ENCODE assay signal across 18 cellular contexts in genomic region chr7:127620406-127621233, GRCh38. TPM values are rescaled to one million over a fixed set of nuclear protein-coding genes. Genes with fewer than 3 reads are reported as not detected.
DNase-seq lines count a peak whose midpoint lies in the region; ATAC-seq, FAIRE-seq and TF ChIP-seq lines count a peak whose summit lies in the region.
"Had no signal": no experiment of that assay in that cellular context is flagged by ENCODE, and none has a peak within 500 bp of the region (broad histone marks: within the 10 kb centered on the region; RNA-seq: fewer than 3 reads in every experiment).

No MANE protein-coding gene starts in this region.

- TF ChIP-seq EP300 in K562 (IDR thresholded peaks at IDR 0.05; ENCODE audit: low read length) = no peak

- H2AFZ ChIP-seq in K562 (ENCODE audit: low read depth, low read length) = no peak overlapping the region

- intact Hi-C loops in K562 (cut with micrococcal nuclease) = no loop called here

- H3K79me2 ChIP-seq in K562 (ENCODE audit: control insufficient read depth, insufficient read depth, low read length) = no peaks in the 10 kb centered on the region

- H3K9me3 Mint-ChIP-seq in nephron progenitor cell = peaks cover 8% of the 10 kb centered on the region
- H3K9me3 Mint-ChIP-seq: CD8-positive, alpha-beta T cell had no signal

- H3K9me1 ChIP-seq in K562 (ENCODE audit: control insufficient read depth, insufficient read depth, low read length) = no peaks in the 10 kb centered on the region

- H3K36me3 ChIP-seq in H7 (replicated peaks; ENCODE audit: control insufficient read depth, insufficient read depth, low read length) (no peaks in the 10 kb centered on the region), K562 (ENCODE audit: control insufficient read depth, insufficient read depth, low read length) (no peaks in the 10 kb centered on the region), brain microvascular endothelial cell (replicated peaks) (no peaks in the 10 kb centered on the region)
- H3K36me3 ChIP-seq: left lung, neutrophil had no signal

- H3K4me1 Mint-ChIP-seq in nephron progenitor cell = peaks cover 23% of the 10 kb centered on the region

- no peaks in the 10 kb centered on the region for H4K20me1 ChIP-seq in K562 (replicated peaks; ENCODE audit: control insufficient read depth, insufficient read depth, low read length)

- CTCF ChIA-PET in K562 (lab: Yijun Ruan, JAX; ENCODE audit: low intra/inter-chr PET ratio) = no interaction called here

- H3K9ac ChIP-seq in K562 (ENCODE audit: insufficient read depth in 1 of 2, low read depth in 2 of 2, low read length in 2 of 2) = no peak overlapping the region; a peak in 1 of 4 replicates

- H3K27ac ChIP-seq in K562 (ENCODE audit: extremely low read depth, low read depth, low read length) (no peak overlapping the region), brain microvascular endothelial cell (no peak overlapping the region)
- H3K27ac ChIP-seq: left lung, neutrophil, VCaP had no signal

- FAIRE-seq in K562 (lab: Jason Lieb, UNC) = no peak

- no TSS peak for BruUV-seq in K562 (replicated peaks; lab: Mats Ljungman, UMichigan)

- POLR2A ChIA-PET in K562 (lab: Yijun Ruan, JAX) = interaction anchor here (0.6 to 1.1 kb wide), 4 partner anchors 32 to 391 kb away, joined by 3 to 4 read pairs (median 3); partner anchors contain the start of gene ARF5

- TF ChIP-seq CTCF in K562 (IDR thresholded peaks at IDR 0.05 in 2 of 3, conservative IDR thresholded peaks at IDR 0.05 in 1 of 3; ENCODE audit: insufficient read depth in 2 of 3, low read depth in 1 of 3, low read length in 3 of 3) = no peak
- TF ChIP-seq CTCF in nephron progenitor cell (IDR thresholded peaks at IDR 0.05) = no peak
- TF ChIP-seq CTCF in brain microvascular endothelial cell (IDR thresholded peaks at IDR 0.05; ENCODE audit: low read depth, low read length, missing control alignments) = no peak

- H3K4me2 ChIP-seq in K562 (ENCODE audit: insufficient read depth, low read length) = no peak overlapping the region

- H3K27me3 ChIP-seq in H7 (ENCODE audit: control insufficient read depth, insufficient read depth, low read length) = peaks cover 44% of the 10 kb centered on the region
- H3K27me3 ChIP-seq in K562 (ENCODE audit: control insufficient read depth in 2 of 2, insufficient read depth in 2 of 2, low read length in 2 of 2) = peaks cover 30 to 45% of the 10 kb centered on the region in 2 experiments; a peak in 4 of 5 replicates
- peaks cover 56% of the 10 kb centered on the region for H3K27me3 ChIP-seq in brain microvascular endothelial cell (replicated peaks)

- H3K4me3 Mint-ChIP-seq in nephron progenitor cell = peak overlapping the region; percentile 77
- H3K4me3 Mint-ChIP-seq: CD8-positive, alpha-beta T cell had no signal

- H3K9me3 ChIP-seq in K562 (replicated peaks; ENCODE audit: control insufficient read depth, insufficient read depth, low read depth, low read length) = no peaks in the 10 kb centered on the region
- H3K9me3 ChIP-seq: left lung, neutrophil had no signal

- DNase-seq in H7 (peak; percentile 66), MV-4-11 (lab: John Stamatoyannopoulos, UW) (peak; percentile 48), K562 (ENCODE audit: extremely low read depth in 1 of 4, low spot score in 3 of 4) (peak in 1 of 4 experiments; percentile 13), nephron progenitor cell (peak; percentile 16), DMS153 (lab: John Stamatoyannopoulos, UW) (no peak), brain microvascular endothelial cell (no peak), islet precursor cell (no peak)
- DNase-seq: amygdala; CD8-positive, alpha-beta T cell; left lung; NCI-H510A treated with DMSO at 0.1 percent for 48 hours had no signal

- H3K4me1 ChIP-seq in K562 (replicated peaks in 1 of 2; ENCODE audit: control insufficient read depth in 2 of 2, insufficient read depth in 2 of 2, low read length in 2 of 2) = no peaks in the 10 kb centered on the region
- H3K4me1 ChIP-seq: left lung had no signal

- no peak for TF ChIP-seq POLR2A in K562 (conservative IDR thresholded peaks at IDR 0.05)

- TF ChIP-seq RAD21 in K562 (CRISPR knock-in tag; conservative IDR thresholded peaks at IDR 0.05 in 1 of 2, IDR thresholded peaks at IDR 0.05 in 1 of 2) = no peak

- H3K36me3 Mint-ChIP-seq in nephron progenitor cell (ENCODE audit: low read depth) = no peaks in the 10 kb centered on the region
- H3K36me3 Mint-ChIP-seq: CD8-positive, alpha-beta T cell had no signal

- ATAC-seq in K562 = peak; percentile 36
- ATAC-seq in GM21619 (IDR thresholded peaks at IDR 0.05; ENCODE audit: unreplicated experiment) = no peak
- ATAC-seq: CD8-positive, alpha-beta T cell; left lung; Right ventricle myocardium inferior had no signal

- H3K27me3 Mint-ChIP-seq in nephron progenitor cell (ENCODE audit: low read depth, poor library complexity) = peaks cover 91% of the 10 kb centered on the region

- in situ Hi-C loops in K562 (cut with MboI) (no loop called here), brain microvascular endothelial cell (cut with HindIII; ENCODE audit: low pct_ligation_motif_present, low sequenced_read_pairs) (no loop called here)

- H3K4me3 ChIP-seq in H7 (ENCODE audit: insufficient read depth, low read depth, low read length) (peak overlapping the region; percentile 67), K562 (no peak overlapping the region), brain microvascular endothelial cell (ENCODE audit: low read depth, low read length) (no peak overlapping the region)
- H3K4me3 ChIP-seq: left lung had no signal

- no peak overlapping the region for H3K27ac Mint-ChIP-seq in nephron progenitor cell
- H3K27ac Mint-ChIP-seq: CD8-positive, alpha-beta T cell had no signal

- 4% methylated on average over 24 of the region's 24 CpGs for whole genome bisulfite sequencing in K562 (ENCODE audit: insufficient coverage, low coverage, missing lambda C conversion rate)

RNA-seq across cellular contexts. Expression of gene PAX4, which starts 2.7 kb away (rescaled TPM):
- total RNA-seq in H7 (2014; rRNA removed; shearing (Covaris generic)) = 0.07 TPM in 1 of 2 replicates, not detected in the other
- not detected in 2 replicates for total RNA-seq in K562 (2011; cell fraction: chromatin; rRNA removed; ENCODE audit: low replicate concordance)
- not detected in 2 replicates for total RNA-seq in K562 (2011; cell fraction: nucleolus; rRNA removed)
- total RNA-seq in K562 (2011; cell fraction: nucleoplasm; rRNA removed) = not detected in 2 replicates
- not detected in 2 replicates for total RNA-seq in K562 (2014; rRNA removed)
- total RNA-seq in K562 (2014; rRNA removed; fragmentation: Illumina TruSeq; extraction: Trizol) = not detected in 2 replicates
- not detected in 2 replicates for total RNA-seq in K562 (2015; rRNA removed; fragmentation: Illumina TruSeq; extraction: Trizol)
- total RNA-seq in K562 (2021) = not detected in 2 replicates
- not detected in 2 replicates for polyA plus RNA-seq in K562 (2011; rRNA removed)
- not detected in 2 replicates for polyA plus RNA-seq in K562 (2011; cell fraction: cytosol; rRNA removed)
- not detected in 2 replicates for polyA plus RNA-seq in K562 (2011; cell fraction: nucleus; rRNA removed)
- not detected in 2 replicates for polyA plus RNA-seq in K562 (2012)
- polyA plus RNA-seq in K562 (2014; fragmentation: Illumina TruSeq; extraction: Trizol) = not detected in 2 replicates
- polyA plus RNA-seq in K562 (2014; fragmentation: Nextera tagmentation; extraction: Ambion mirVana) = not detected
- polyA plus RNA-seq in K562 (2014; rRNA removed) = not detected in 2 replicates
- polyA minus RNA-seq in K562 (2011; rRNA and poly(A)+ RNA removed) = not detected in 2 replicates
- polyA minus RNA-seq in K562 (2011; cell fraction: cytosol; rRNA and poly(A)+ RNA removed) = not detected in 2 replicates
- polyA minus RNA-seq in K562 (2011; cell fraction: nucleus; rRNA and poly(A)+ RNA removed) = not detected in 2 replicates
- total RNA-seq: CD8-positive, alpha-beta T cell; dermis blood vessel endothelial cell; fibroblast of villous mesenchyme; left lung; Right ventricle myocardium inferior; skeletal muscle tissue had no signal

RNA-seq across cellular contexts. Expression of gene FSCN3, which starts 27.1 kb away (rescaled TPM):
- 0.52 and 5.0 TPM in 2 replicates for total RNA-seq in H7 (2014; rRNA removed; shearing (Covaris generic))
- 6.8 and 9.8 TPM in 2 replicates for total RNA-seq in K562 (2011; cell fraction: chromatin; rRNA removed; ENCODE audit: low replicate concordance)
- total RNA-seq in K562 (2011; cell fraction: nucleolus; rRNA removed) = 9.3 and 9.5 TPM in 2 replicates
- 9.0 and 11.7 TPM in 2 replicates for total RNA-seq in K562 (2011; cell fraction: nucleoplasm; rRNA removed)
- total RNA-seq in K562 (2014; rRNA removed) (0.69 and 2.0 TPM in 2 replicates), K562 (2014; rRNA removed; fragmentation: Illumina TruSeq; extraction: Trizol) (2.0 and 3.0 TPM in 2 replicates), K562 (2015; rRNA removed; fragmentation: Illumina TruSeq; extraction: Trizol) (0.49 and 0.76 TPM in 2 replicates), K562 (2021) (0.40 and 0.55 TPM in 2 replicates)
- polyA plus RNA-seq in K562 (2011; rRNA removed) (0.21 and 0.30 TPM in 2 replicates), K562 (2014; fragmentation: Illumina TruSeq; extraction: Trizol) (1.1 and 1.7 TPM in 2 replicates), K562 (2014; fragmentation: Nextera tagmentation; extraction: Ambion mirVana) (not detected), K562 (2014; rRNA removed) (3.8 and 4.2 TPM in 2 replicates)
- polyA plus RNA-seq in K562 (2011; cell fraction: cytosol; rRNA removed) = 0.09 and 0.77 TPM in 2 replicates
- 0.95 and 1.2 TPM in 2 replicates for polyA plus RNA-seq in K562 (2011; cell fraction: nucleus; rRNA removed)
- polyA plus RNA-seq in K562 (2012) = 0.17 and 0.21 TPM in 2 replicates
- polyA minus RNA-seq in K562 (2011; rRNA and poly(A)+ RNA removed) = 1.3 and 1.8 TPM in 2 replicates
- polyA minus RNA-seq in K562 (2011; cell fraction: cytosol; rRNA and poly(A)+ RNA removed) = not detected in 2 replicates
- 2.6 and 3.2 TPM in 2 replicates for polyA minus RNA-seq in K562 (2011; cell fraction: nucleus; rRNA and poly(A)+ RNA removed)
- total RNA-seq: skeletal muscle tissue had no signal

RNA-seq across cellular contexts. Expression of gene SND1, which starts 31.4 kb away (rescaled TPM):
- total RNA-seq in H7 (2014; rRNA removed; shearing (Covaris generic)) = 196 and 205 TPM in 2 replicates
- total RNA-seq in K562 (2011; cell fraction: chromatin; rRNA removed; ENCODE audit: low replicate concordance) = 728 and 962 TPM in 2 replicates
- total RNA-seq in K562 (2011; cell fraction: nucleolus; rRNA removed) = 223 and 275 TPM in 2 replicates
- 410 and 447 TPM in 2 replicates for total RNA-seq in K562 (2011; cell fraction: nucleoplasm; rRNA removed)
- 197 and 206 TPM in 2 replicates for total RNA-seq in K562 (2014; rRNA removed)
- 158 and 173 TPM in 2 replicates for total RNA-seq in K562 (2014; rRNA removed; fragmentation: Illumina TruSeq; extraction: Trizol)
- total RNA-seq in K562 (2015; rRNA removed; fragmentation: Illumina TruSeq; extraction: Trizol) = 211 and 215 TPM in 2 replicates
- total RNA-seq in K562 (2021) = 307 and 314 TPM in 2 replicates
- polyA plus RNA-seq in K562 (2011; rRNA removed) = 164 and 203 TPM in 2 replicates
- polyA plus RNA-seq in K562 (2011; cell fraction: cytosol; rRNA removed) = 159 and 180 TPM in 2 replicates
- 130 and 146 TPM in 2 replicates for polyA plus RNA-seq in K562 (2011; cell fraction: nucleus; rRNA removed)
- polyA plus RNA-seq in K562 (2012) = 220 and 458 TPM in 2 replicates
- 191 and 200 TPM in 2 replicates for polyA plus RNA-seq in K562 (2014; fragmentation: Illumina TruSeq; extraction: Trizol)
- 10 to 100 TPM; 46.5 to 87.6 TPM for polyA plus RNA-seq in K562 (2014; fragmentation: Nextera tagmentation; extraction: Ambion mirVana)
- polyA plus RNA-seq in K562 (2014; rRNA removed) = 143 and 157 TPM in 2 replicates
- polyA minus RNA-seq in K562 (2011; rRNA and poly(A)+ RNA removed) = 438 and 467 TPM in 2 replicates
- 214 and 244 TPM in 2 replicates for polyA minus RNA-seq in K562 (2011; cell fraction: cytosol; rRNA and poly(A)+ RNA removed)
- 190 and 337 TPM in 2 replicates for polyA minus RNA-seq in K562 (2011; cell fraction: nucleus; rRNA and poly(A)+ RNA removed)

RNA-seq across cellular contexts. Expression of gene ARF5, which starts 32.4 kb away (rescaled TPM):
- total RNA-seq in H7 (2014; rRNA removed; shearing (Covaris generic)) = 180 and 210 TPM in 2 replicates
- total RNA-seq in K562 (2011; cell fraction: chromatin; rRNA removed; ENCODE audit: low replicate concordance) = 28.4 and 82.6 TPM in 2 replicates
- 124 and 146 TPM in 2 replicates for total RNA-seq in K562 (2011; cell fraction: nucleolus; rRNA removed)
- total RNA-seq in K562 (2011; cell fraction: nucleoplasm; rRNA removed) = 90.9 and 91.9 TPM in 2 replicates
- total RNA-seq in K562 (2014; rRNA removed) (167 and 205 TPM in 2 replicates), K562 (2014; rRNA removed; fragmentation: Illumina TruSeq; extraction: Trizol) (91.8 and 96.3 TPM in 2 replicates), K562 (2015; rRNA removed; fragmentation: Illumina TruSeq; extraction: Trizol) (125 and 132 TPM in 2 replicates), K562 (2021) (163 and 169 TPM in 2 replicates)
- polyA plus RNA-seq in K562 (2011; rRNA removed) (168 and 233 TPM in 2 replicates), K562 (2014; fragmentation: Illumina TruSeq; extraction: Trizol) (122 and 170 TPM in 2 replicates), K562 (2014; fragmentation: Nextera tagmentation; extraction: Ambion mirVana) (10 to 100 TPM in 1 of 2 experiments, 1 to 10 TPM in 1; 8.1 to 17.3 TPM), K562 (2014; rRNA removed) (244 and 290 TPM in 2 replicates)
- 350 and 694 TPM in 2 replicates for polyA plus RNA-seq in K562 (2011; cell fraction: cytosol; rRNA removed)
- 197 and 295 TPM in 2 replicates for polyA plus RNA-seq in K562 (2011; cell fraction: nucleus; rRNA removed)
- 144 and 197 TPM in 2 replicates for polyA plus RNA-seq in K562 (2012)
- polyA minus RNA-seq in K562 (2011; rRNA and poly(A)+ RNA removed) = 57.9 and 71.6 TPM in 2 replicates
- 60.1 and 78.3 TPM in 2 replicates for polyA minus RNA-seq in K562 (2011; cell fraction: cytosol; rRNA and poly(A)+ RNA removed)
- 31.2 and 33.3 TPM in 2 replicates for polyA minus RNA-seq in K562 (2011; cell fraction: nucleus; rRNA and poly(A)+ RNA removed)

RNA-seq across cellular contexts. Expression of gene GCC1, which starts 35.2 kb away (rescaled TPM):
- 8.9 and 9.6 TPM in 2 replicates for total RNA-seq in H7 (2014; rRNA removed; shearing (Covaris generic))
- 13.3 and 16.5 TPM in 2 replicates for total RNA-seq in K562 (2011; cell fraction: chromatin; rRNA removed; ENCODE audit: low replicate concordance)
- total RNA-seq in K562 (2011; cell fraction: nucleolus; rRNA removed) = 12.8 and 13.8 TPM in 2 replicates
- 11.1 and 11.5 TPM in 2 replicates for total RNA-seq in K562 (2011; cell fraction: nucleoplasm; rRNA removed)
- total RNA-seq in K562 (2014; rRNA removed) (16.5 and 19.0 TPM in 2 replicates), K562 (2014; rRNA removed; fragmentation: Illumina TruSeq; extraction: Trizol) (12.8 TPM in 2 replicates), K562 (2015; rRNA removed; fragmentation: Illumina TruSeq; extraction: Trizol) (14.1 and 15.4 TPM in 2 replicates), K562 (2021) (17.8 and 19.8 TPM in 2 replicates)
- polyA plus RNA-seq in K562 (2011; rRNA removed) (5.6 and 9.0 TPM in 2 replicates), K562 (2014; fragmentation: Illumina TruSeq; extraction: Trizol) (10.9 and 12.3 TPM in 2 replicates), K562 (2014; fragmentation: Nextera tagmentation; extraction: Ambion mirVana) (1 to 10 TPM; 1.9 to 2.3 TPM), K562 (2014; rRNA removed) (8.4 and 9.0 TPM in 2 replicates)
- 5.6 and 6.9 TPM in 2 replicates for polyA plus RNA-seq in K562 (2011; cell fraction: cytosol; rRNA removed)
- 5.4 and 6.6 TPM in 2 replicates for polyA plus RNA-seq in K562 (2011; cell fraction: nucleus; rRNA removed)
- polyA plus RNA-seq in K562 (2012) = 11.5 and 11.7 TPM in 2 replicates
- polyA minus RNA-seq in K562 (2011; rRNA and poly(A)+ RNA removed) = 14.5 and 18.2 TPM in 2 replicates
- polyA minus RNA-seq in K562 (2011; cell fraction: cytosol; rRNA and poly(A)+ RNA removed) = 7.6 and 9.6 TPM in 2 replicates
- polyA minus RNA-seq in K562 (2011; cell fraction: nucleus; rRNA and poly(A)+ RNA removed) = 13.7 and 16.1 TPM in 2 replicates

Comparison
In these comparisons a context has a peak if more than half of its experiments do, and no peak if none do; other contexts are left out.
1. DNase-seq: peak in H7 (single experiment), MV-4-11 (single experiment) and nephron progenitor cell (single experiment); none in DMS153 (single experiment), brain microvascular endothelial cell (single experiment) and islet precursor cell (single experiment).